Comparison of ENCODE assay signal across 1 cellular context in genomic region chr12:53048033-53048779, GRCh38.
TF ChIP-seq lines count a peak whose summit lies in the region.

No MANE protein-coding gene starts in this region.

TF ChIP-seq in GM12878, 131 proteins besides CTCF, POLR2A, EP300 and RAD21:
- TF ChIP-seq BMI1 (IDR thresholded peaks at IDR 0.05; ENCODE audit: borderline replicate concordance) (no peak), PBX3 (IDR thresholded peaks at IDR 0.05; ENCODE audit: insufficient replicate concordance, low read depth, low read length) (no peak), BRCA1 (IDR thresholded peaks at IDR 0.05; ENCODE audit: low read depth, low read length) (no peak), ZNF687 (IDR thresholded peaks at IDR 0.05) (no peak), EED (IDR thresholded peaks at IDR 0.05; ENCODE audit: low read depth) (no peak), PRDM15 (CRISPR knock-in tag; IDR thresholded peaks at IDR 0.05) (no peak), BCL11A (IDR thresholded peaks at IDR 0.05; ENCODE audit: low read depth, low read length) (no peak), PML (IDR thresholded peaks at IDR 0.05; ENCODE audit: low read length) (no peak), FOXM1 (IDR thresholded peaks at IDR 0.05; ENCODE audit: low read depth, low read length) (no peak), TCF3 (IDR thresholded peaks at IDR 0.05; ENCODE audit: borderline replicate concordance, insufficient read depth, low read depth, low read length) (no peak), MYC (IDR thresholded peaks at IDR 0.05; ENCODE audit: insufficient read depth, insufficient read length, insufficient replicate concordance, low read length, severe bottlenecking) (no peak)
